8 cellular contexts compared by ENCODE assay signal in the genomic region with DNA sequence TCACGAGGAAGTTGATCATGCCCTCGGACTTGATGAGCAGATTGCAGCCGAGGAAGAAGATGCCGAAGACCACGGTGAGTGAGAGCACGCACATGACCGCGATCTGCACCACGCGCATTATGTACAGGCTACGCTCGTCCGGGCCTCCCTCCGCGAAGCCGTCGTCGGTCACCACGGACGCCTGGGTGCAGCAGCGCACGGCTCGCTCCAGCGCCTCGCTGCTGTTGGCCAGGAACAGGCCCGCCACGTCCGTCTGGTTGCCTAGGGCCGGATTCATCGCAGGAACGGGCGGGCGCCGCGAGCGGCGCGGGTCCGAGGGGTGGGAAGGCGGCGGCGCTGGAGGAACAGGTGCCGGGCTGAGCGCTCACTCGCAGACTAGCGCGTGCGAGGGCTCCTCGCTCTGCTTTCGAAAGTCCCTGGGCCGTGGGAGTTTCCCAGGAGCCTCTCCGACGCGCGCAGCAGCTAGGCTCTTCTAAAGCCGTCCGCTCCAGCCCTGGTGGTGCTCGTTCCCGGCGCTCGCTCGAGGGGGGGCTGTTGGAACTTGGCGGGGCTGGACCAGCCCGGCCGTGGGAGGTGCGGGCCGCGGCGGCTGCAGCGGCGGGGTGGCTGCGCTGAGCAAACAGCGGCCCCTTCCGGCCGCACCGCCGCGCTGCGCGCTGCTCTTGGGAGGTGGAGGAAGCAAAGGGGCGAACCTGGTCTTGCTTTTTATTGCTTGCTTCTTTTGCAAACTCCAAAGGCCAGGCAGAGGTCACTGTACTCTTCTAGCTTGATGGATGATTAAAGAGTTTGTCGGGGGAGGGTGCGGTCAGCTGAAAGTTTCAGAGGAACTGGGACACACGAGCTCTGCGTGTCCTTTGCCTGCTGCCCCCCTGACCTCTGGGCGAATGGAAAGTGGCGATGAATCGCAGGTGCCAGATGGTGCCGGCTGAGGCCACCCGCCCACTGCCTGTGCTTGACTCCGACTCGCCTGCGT. TPM values are rescaled to one million over a fixed set of nuclear protein-coding genes. Genes with fewer than 3 reads are reported as not detected.
DNase-seq lines count a peak whose midpoint lies in the region; ATAC-seq and TF ChIP-seq lines count a peak whose summit lies in the region.

Gene RPRM, minus strand, starts transcription at position 474 of the 973 bp plus-strand sequence. Its CDS starts 197 bp downstream, at position 277.

- H3K27ac Mint-ChIP-seq in naive thymus-derived CD4-positive, alpha-beta T cell = no peak within 1 kb of the TSS

- CTCF ChIA-PET in BJ (lab: Yijun Ruan, JAX) = interaction anchor here (0.6 to 2.6 kb wide), 11 partner anchors 9 to 747 kb away, joined by 3 to 17 read pairs (median 5); no protein-coding TSS in a partner anchor
- CTCF ChIA-PET in naive thymus-derived CD4-positive, alpha-beta T cell (lab: Charles Lee) = interaction anchor here (1.0 kb wide), 1 partner anchor 9 kb away, joined by 3 read pairs; no protein-coding TSS in a partner anchor

- DNase-seq in BJ (ENCODE audit: low read depth) = no peak
- DNase-seq in GM19238 (ENCODE audit: insufficient read length, low spot score) = peak; percentile 53
- peak; percentile 92 for DNase-seq in NCI-H69 (lab: John Stamatoyannopoulos, UW)
- DNase-seq in activated T-cell treated with anti-CD3 and anti-CD28 coated beads, Interleukin-2, amount 50 U/mL, for 4 hours = peak; percentile 20
- peak; percentile 39 to 54 for DNase-seq in fibroblast of lung (ENCODE audit: low read depth in 2 of 2)
- peak; percentile 25 to 66 (median 47) for DNase-seq in naive thymus-derived CD4-positive, alpha-beta T cell
- peak; percentile 65 for DNase-seq in stimulated activated naive CD8-positive, alpha-beta T cell treated with anti-CD3 and anti-CD28 coated beads, Interleukin-15, Interleukin-2, amounts not matched to agents 100 U/mL and 50 U/mL, for 24 hours

- peak; percentile 66 for TF ChIP-seq CTCF in BJ (IDR thresholded peaks at IDR 0.05; ENCODE audit: insufficient read depth, low read depth, low read length)
- peak; percentile 58 to 67 for TF ChIP-seq CTCF in fibroblast of lung (conservative IDR thresholded peaks at IDR 0.05 in 1 of 2, IDR thresholded peaks at IDR 0.05 in 1 of 2; ENCODE audit: low read depth in 1 of 2, low read length in 2 of 2)

- H3K9ac ChIP-seq in fibroblast of lung (ENCODE audit: insufficient read depth, low read length) = no peak within 1 kb of the TSS

- H3K79me2 ChIP-seq in fibroblast of lung (ENCODE audit: control insufficient read depth, insufficient read depth, low read length) = no peaks in the 10 kb centered on the region

- H3K27ac ChIP-seq in fibroblast of lung (ENCODE audit: insufficient read depth, low read length) = no peak within 1 kb of the TSS
- H3K27ac ChIP-seq in naive thymus-derived CD4-positive, alpha-beta T cell (ENCODE audit: low read depth, low read length) = no peak within 1 kb of the TSS

- POLR2A ChIA-PET in BJ (lab: Charles Lee) = no interaction called here
- POLR2A ChIA-PET in naive thymus-derived CD4-positive, alpha-beta T cell (lab: Charles Lee) = no interaction called here

- H3K36me3 Mint-ChIP-seq in activated T-cell treated with anti-CD3 and anti-CD28 coated beads, Interleukin-2, amount 50 U/mL, for 4 hours (ENCODE audit: insufficient read depth) = no peaks in the 10 kb centered on the region
- H3K36me3 Mint-ChIP-seq in naive thymus-derived CD4-positive, alpha-beta T cell = no peaks in the 10 kb centered on the region

- H3K4me2 ChIP-seq in fibroblast of lung (ENCODE audit: extremely low read depth, insufficient read depth, low read length) = peak within 1 kb of the TSS; percentile 72

- peak within 1 kb of the TSS; percentile 72 for H3K4me3 Mint-ChIP-seq in activated T-cell treated with anti-CD3 and anti-CD28 coated beads, Interleukin-2, amount 50 U/mL, for 4 hours
- H3K4me3 Mint-ChIP-seq in naive thymus-derived CD4-positive, alpha-beta T cell = peak within 1 kb of the TSS; percentile 62 to 87 (median 81)

- H3K36me3 ChIP-seq in BJ (ENCODE audit: control insufficient read depth, insufficient read depth, low read length) (no peaks in the 10 kb centered on the region), fibroblast of lung (ENCODE audit: control insufficient read depth, insufficient read depth, low read length) (no peaks in the 10 kb centered on the region)
- H3K36me3 ChIP-seq in naive thymus-derived CD4-positive, alpha-beta T cell (ENCODE audit: control insufficient read depth in 2 of 3, insufficient read depth in 3 of 3, low read length in 3 of 3) = no peaks in the 10 kb centered on the region

- H4K20me1 ChIP-seq in fibroblast of lung (ENCODE audit: control insufficient read depth, extremely low read depth, insufficient read depth, low read length) = no peaks in the 10 kb centered on the region

- H3K4me1 Mint-ChIP-seq in activated T-cell treated with anti-CD3 and anti-CD28 coated beads, Interleukin-2, amount 50 U/mL, for 4 hours (ENCODE audit: low read depth) = peaks cover 24% of the 10 kb centered on the region
- H3K4me1 Mint-ChIP-seq in naive thymus-derived CD4-positive, alpha-beta T cell = peaks cover 9 to 26% (median 18%) of the 10 kb centered on the region in 7 donors

- H3K27me3 Mint-ChIP-seq in activated T-cell treated with anti-CD3 and anti-CD28 coated beads, Interleukin-2, amount 50 U/mL, for 4 hours (ENCODE audit: low read depth) = peaks cover 46% of the 10 kb centered on the region
- peaks cover 63 to 83% (median 72%) of the 10 kb centered on the region in 5 donors for H3K27me3 Mint-ChIP-seq in naive thymus-derived CD4-positive, alpha-beta T cell

- peak within 1 kb of the TSS; percentile 71 for H2AFZ ChIP-seq in fibroblast of lung (ENCODE audit: low read length)

- intact Hi-C loops in naive thymus-derived CD4-positive, alpha-beta T cell (cut with micrococcal nuclease) = loop anchor here (1.0 to 10.0 kb wide), 7 partner anchors 318 to 1302 kb away; partner anchors contain the start of gene STAM2 (in 1 of the 2)

- peaks cover 4% of the 10 kb centered on the region for H3K4me1 ChIP-seq in fibroblast of lung (ENCODE audit: control insufficient read depth, extremely low read depth, insufficient read depth, low read length)
- peaks cover 0 to 9% of the 10 kb centered on the region in 2 donors for H3K4me1 ChIP-seq in naive thymus-derived CD4-positive, alpha-beta T cell (ENCODE audit: control insufficient read depth in 2 of 2, insufficient read depth in 2 of 2, low read length in 2 of 2)

- no peaks in the 10 kb centered on the region for H3K9me3 Mint-ChIP-seq in activated T-cell treated with anti-CD3 and anti-CD28 coated beads, Interleukin-2, amount 50 U/mL, for 4 hours
- H3K9me3 Mint-ChIP-seq in naive thymus-derived CD4-positive, alpha-beta T cell = peaks cover 0 to 3% (median 0%) of the 10 kb centered on the region in 11 donors

- no peaks in the 10 kb centered on the region for H3K9me3 ChIP-seq in fibroblast of lung (ENCODE audit: control insufficient read depth, insufficient read depth, low read depth, low read length)
- H3K9me3 ChIP-seq in naive thymus-derived CD4-positive, alpha-beta T cell (ENCODE audit: control insufficient read depth in 2 of 3, low read length in 3 of 3) = no peaks in the 10 kb centered on the region

- ATAC-seq in HG03354 (IDR thresholded peaks at IDR 0.05; ENCODE audit: poor library complexity, severe bottlenecking, unreplicated experiment) = peak; percentile 84
- ATAC-seq in activated T-cell treated with anti-CD3 and anti-CD28 coated beads, Interleukin-2, amount 50 U/mL, for 4 hours = peak; percentile 83 to 86
- peak; percentile 88 for ATAC-seq in naive thymus-derived CD4-positive, alpha-beta T cell
- ATAC-seq in stimulated activated naive CD8-positive, alpha-beta T cell treated with anti-CD3 and anti-CD28 coated beads, Interleukin-15, Interleukin-2, amounts not matched to agents 100 U/mL and 50 U/mL, for 24 hours = peak; percentile 89

- H3K4me3 ChIP-seq in BJ (ENCODE audit: low read depth, low read length) (peak within 1 kb of the TSS; percentile 37), fibroblast of lung (replicated peaks in 1 of 4; ENCODE audit: control extremely low read depth in 1 of 4, insufficient read depth in 1 of 4, low read depth in 3 of 4, low read length in 4 of 4) (peak within 1 kb of the TSS; percentile 26 to 54 (median 34))
- H3K4me3 ChIP-seq in naive thymus-derived CD4-positive, alpha-beta T cell (ENCODE audit: low read length) = peak within 1 kb of the TSS; percentile 38

- H3K27me3 ChIP-seq in BJ (ENCODE audit: control insufficient read depth, insufficient read depth, low read length) (peaks cover 13% of the 10 kb centered on the region), fibroblast of lung (ENCODE audit: control insufficient read depth, insufficient read depth, low read length) (peaks cover 13% of the 10 kb centered on the region)
- peaks cover 0 to 24% of the 10 kb centered on the region in 2 donors for H3K27me3 ChIP-seq in naive thymus-derived CD4-positive, alpha-beta T cell (ENCODE audit: control insufficient read depth in 2 of 2, insufficient read depth in 2 of 2, low read length in 2 of 2)

RNA-seq across cellular contexts. Expression of gene RPRM, which starts in this region (rescaled TPM):
- polyA plus RNA-seq in BJ (2011; rRNA removed) = not detected in 2 replicates
- not detected in 2 replicates for polyA minus RNA-seq in BJ (2011; rRNA and poly(A)+ RNA removed)
- total RNA-seq in activated T-cell treated with anti-CD3 and anti-CD28 coated beads, Interleukin-2, amount 50 U/mL, for 4 hours = under 1 TPM in 1 of 3 donors, not detected in 2; 0.15 TPM
- not detected in 2 replicates for total RNA-seq in fibroblast of lung
- polyA plus RNA-seq in fibroblast of lung = 0.06 TPM in 1 of 2 replicates, not detected in the other
- 0.09 TPM in 1 of 2 replicates, not detected in the other for polyA plus RNA-seq in fibroblast of lung (2012)
- not detected in 2 replicates for polyA minus RNA-seq in fibroblast of lung (ENCODE audit: low replicate concordance)
- total RNA-seq in naive thymus-derived CD4-positive, alpha-beta T cell = under 1 TPM in 3 of 5 experiments, not detected in 2; 0.15 to 0.76 (median 0.24) TPM
- under 1 TPM in 1 of 2 donors, not detected in 1; 0.17 TPM for polyA plus RNA-seq in naive thymus-derived CD4-positive, alpha-beta T cell

Comparison
In these comparisons a context has a peak if more than half of its experiments do, and no peak if none do; other contexts are left out.
1. Peak in DNase-seq and ATAC-seq in activated T-cell treated with anti-CD3 and anti-CD28 coated beads, Interleukin-2, amount 50 U/mL, for 4 hours; RNA of the gene not detected or under 1 TPM.
2. Peak in DNase-seq, H3K4me3 ChIP-seq and H3K4me2 ChIP-seq in fibroblast of lung; RNA of the gene not detected or under 1 TPM.
3. Peak in DNase-seq, ATAC-seq and H3K4me3 ChIP-seq in naive thymus-derived CD4-positive, alpha-beta T cell; RNA of the gene not detected or under 1 TPM.